1 cellular context compared by ENCODE assay signal in the genomic region with DNA sequence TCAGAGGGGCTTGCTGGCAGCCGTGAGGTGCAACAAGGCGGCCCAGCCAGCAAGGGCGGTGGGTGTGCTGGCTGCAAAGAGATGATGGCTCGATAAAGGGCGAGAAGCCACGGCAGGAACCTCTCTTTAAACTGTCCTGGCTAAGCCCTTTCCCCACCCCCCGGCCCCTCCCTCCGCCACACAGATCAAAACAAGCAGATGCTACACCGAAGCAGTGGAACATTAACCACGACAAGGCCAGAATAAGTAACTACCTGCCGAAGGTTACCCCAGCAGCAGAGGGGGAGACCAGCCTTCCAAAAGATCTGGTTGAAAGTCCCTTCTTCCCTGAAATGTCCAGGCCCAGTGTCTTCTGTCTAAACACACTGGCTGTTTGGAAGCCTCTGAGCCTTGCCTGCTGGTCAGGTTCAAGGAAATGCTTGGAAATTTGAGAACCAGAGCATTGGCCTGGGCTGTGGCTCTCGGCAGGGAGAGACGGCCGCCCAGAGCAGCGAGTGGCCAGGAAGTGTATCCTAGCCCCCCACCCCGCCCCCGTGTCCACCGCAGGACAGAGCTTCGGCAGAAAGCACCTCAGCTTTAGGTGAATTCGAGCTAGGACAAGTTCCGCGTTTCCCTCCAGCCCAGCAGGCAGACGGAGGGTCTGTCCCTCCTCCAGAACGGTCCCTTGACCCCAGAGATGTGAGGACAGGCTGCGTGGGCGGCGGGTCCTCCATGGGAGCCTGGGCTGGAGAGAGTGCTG.
TF ChIP-seq lines count a peak whose summit lies in the region.

No MANE protein-coding gene starts in this region.

TF ChIP-seq in K562, 482 proteins besides CTCF, POLR2A, EP300 and RAD21:
- TF ChIP-seq EGR1 (conservative IDR thresholded peaks at IDR 0.05) (peak; percentile 76), MECOM (CRISPR knock-in tag; IDR thresholded peaks at IDR 0.05) (no peak)
- TF ChIP-seq, protein P1, sequence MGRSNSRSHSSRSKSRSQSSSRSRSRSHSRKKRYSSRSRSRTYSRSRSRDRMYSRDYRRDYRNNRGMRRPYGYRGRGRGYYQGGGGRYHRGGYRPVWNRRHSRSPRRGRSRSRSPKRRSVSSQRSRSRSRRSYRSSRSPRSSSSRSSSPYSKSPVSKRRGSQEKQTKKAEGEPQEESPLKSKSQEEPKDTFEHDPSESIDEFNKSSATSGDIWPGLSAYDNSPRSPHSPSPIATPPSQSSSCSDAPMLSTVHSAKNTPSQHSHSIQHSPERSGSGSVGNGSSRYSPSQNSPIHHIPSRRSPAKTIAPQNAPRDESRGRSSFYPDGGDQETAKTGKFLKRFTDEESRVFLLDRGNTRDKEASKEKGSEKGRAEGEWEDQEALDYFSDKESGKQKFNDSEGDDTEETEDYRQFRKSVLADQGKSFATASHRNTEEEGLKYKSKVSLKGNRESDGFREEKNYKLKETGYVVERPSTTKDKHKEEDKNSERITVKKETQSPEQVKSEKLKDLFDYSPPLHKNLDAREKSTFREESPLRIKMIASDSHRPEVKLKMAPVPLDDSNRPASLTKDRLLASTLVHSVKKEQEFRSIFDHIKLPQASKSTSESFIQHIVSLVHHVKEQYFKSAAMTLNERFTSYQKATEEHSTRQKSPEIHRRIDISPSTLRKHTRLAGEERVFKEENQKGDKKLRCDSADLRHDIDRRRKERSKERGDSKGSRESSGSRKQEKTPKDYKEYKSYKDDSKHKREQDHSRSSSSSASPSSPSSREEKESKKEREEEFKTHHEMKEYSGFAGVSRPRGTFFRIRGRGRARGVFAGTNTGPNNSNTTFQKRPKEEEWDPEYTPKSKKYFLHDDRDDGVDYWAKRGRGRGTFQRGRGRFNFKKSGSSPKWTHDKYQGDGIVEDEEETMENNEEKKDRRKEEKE (IDR thresholded peaks at IDR 0.05; ENCODE audit: borderline replicate concordance in 1 of 2, control insufficient read depth in 1 of 2, low read depth in 2 of 2, low read length in 1 of 2): no peak
TF ChIP-seq in K562: peak in this region for 1.
